Comparison of ENCODE assay signal across 1 cellular context in genomic region chr15:40969363-40969762, GRCh38.
TF ChIP-seq lines count a peak whose summit lies in the region.

No MANE protein-coding gene starts in this region.

TF ChIP-seq in IMR-90, 13 proteins besides CTCF, POLR2A, EP300 and RAD21 (continued from another document):
- no peak for TF ChIP-seq USF2 (IDR thresholded peaks at IDR 0.05; ENCODE audit: low read depth, low read length)
- no peak for TF ChIP-seq SMC3 (IDR thresholded peaks at IDR 0.05; ENCODE audit: low read depth, low read length)
- TF ChIP-seq BHLHE40 (IDR thresholded peaks at IDR 0.05; ENCODE audit: low read depth, low read length), result no peak
- no peak for TF ChIP-seq RCOR1 (IDR thresholded peaks at IDR 0.05; ENCODE audit: insufficient replicate concordance, low read length)
- TF ChIP-seq NFE2L2 (IDR thresholded peaks at IDR 0.05; ENCODE audit: low read depth, low read length), result no peak
